18 cellular contexts compared by ENCODE assay signal in the genomic region with DNA sequence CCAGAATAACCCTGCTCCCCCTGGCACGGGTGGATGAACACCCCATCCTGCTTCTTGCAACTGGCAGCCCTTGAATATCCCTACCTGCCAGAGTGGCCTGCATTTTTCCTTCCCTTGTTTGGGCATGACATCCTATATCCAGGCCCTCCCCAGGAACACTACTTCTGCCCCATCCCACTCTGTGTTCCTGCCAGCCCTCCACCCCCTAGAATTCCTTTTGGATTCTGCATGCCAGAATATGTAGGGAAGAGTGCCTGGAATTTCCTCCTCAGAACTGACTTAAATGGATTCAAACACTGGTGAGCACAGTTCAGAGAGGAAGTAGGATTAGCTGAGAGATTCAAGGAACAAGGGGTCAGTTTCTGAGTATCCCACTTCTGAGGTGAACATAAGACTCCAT.
DNase-seq lines count a peak whose midpoint lies in the region; ATAC-seq, FAIRE-seq and TF ChIP-seq lines count a peak whose summit lies in the region.
"Had no signal": no experiment of that assay in that cellular context is flagged by ENCODE, and none has a peak within 500 bp of the region (broad histone marks: within the 10 kb centered on the region; RNA-seq: fewer than 3 reads in every experiment).

No MANE protein-coding gene starts in this region.

- peaks cover 3% of the 10 kb centered on the region for H3K79me1 ChIP-seq in H1 (ENCODE audit: low read depth, low read length)
- H3K79me1 ChIP-seq in mesenchymal stem cell (replicated peaks; ENCODE audit: low read length, poor library complexity, severe bottlenecking) = no peaks in the 10 kb centered on the region

- TF ChIP-seq RAD21 in H1 (IDR thresholded peaks at IDR 0.05 in 1 of 2, conservative IDR thresholded peaks at IDR 0.05 in 1 of 2; ENCODE audit: low read depth in 2 of 2, low read length in 2 of 2) = peak in 1 of 2 experiments; percentile 11; a peak in 1 of 4 replicates

- peaks cover 0 to 5% of the 10 kb centered on the region in 2 experiments for H4K20me1 ChIP-seq in H1 (replicated peaks in 1 of 2; ENCODE audit: control insufficient read depth in 1 of 2, insufficient read depth in 2 of 2, low read length in 2 of 2)

- H3K4ac ChIP-seq in H1 (replicated peaks; ENCODE audit: insufficient read length, low read depth, low read length) (no peak overlapping the region), mesenchymal stem cell (ENCODE audit: low read depth in 1 of 2, low read length in 2 of 2) (peak overlapping the region in 1 of 2 experiments; percentile 33)

- H3K36me3 ChIP-seq in H1 (ENCODE audit: control insufficient read depth in 2 of 4, insufficient read depth in 4 of 4, low read length in 3 of 4) = peaks cover 0 to 40% (median 7%) of the 10 kb centered on the region in 4 experiments; a peak in 7 of 8 replicates
- H3K36me3 ChIP-seq in mesenchymal stem cell (ENCODE audit: control insufficient read depth in 1 of 2, insufficient read depth in 2 of 2, low read depth in 1 of 2, low read length in 2 of 2) = no peaks in the 10 kb centered on the region
- H3K36me3 ChIP-seq in psoas muscle (ENCODE audit: insufficient read depth in 1 of 2, low read depth in 1 of 2) = no peaks in the 10 kb centered on the region
- H3K36me3 ChIP-seq: SJCRH30 had no signal

- H4K91ac ChIP-seq in H1 (replicated peaks; ENCODE audit: insufficient read length, low read length) = no peak overlapping the region
- no peak overlapping the region for H4K91ac ChIP-seq in mesenchymal stem cell (ENCODE audit: low read length)

- H3K4me1 ChIP-seq in H1 (replicated peaks in 1 of 4; ENCODE audit: control insufficient read depth in 3 of 4, insufficient read depth in 4 of 4, low read length in 3 of 4) (peaks cover 0 to 38% (median 25%) of the 10 kb centered on the region in 4 experiments), mesenchymal stem cell (ENCODE audit: control insufficient read depth, insufficient read depth, low read depth, low read length) (peaks cover 8% of the 10 kb centered on the region), psoas muscle (peaks cover 1% of the 10 kb centered on the region)

- no peak overlapping the region for H2BK20ac ChIP-seq in H1 (ENCODE audit: low read length)

- H3K18ac ChIP-seq in H1 (ENCODE audit: extremely low read depth, low read length) (no peak overlapping the region), mesenchymal stem cell (ENCODE audit: low read depth in 1 of 2, low read length in 2 of 2) (no peak overlapping the region)

- no peak overlapping the region for H3K9ac ChIP-seq in H1 (replicated peaks in 1 of 4; ENCODE audit: extremely low read depth in 1 of 4, low read depth in 3 of 4, low read length in 3 of 4)
- H3K9ac ChIP-seq in mesenchymal stem cell (ENCODE audit: low read length) = no peak overlapping the region

- POLR2A ChIA-PET in H1 (lab: Charles Lee; ENCODE audit: partially characterized antibody) = interaction anchor here (0.6 to 7.1 kb wide), 10 partner anchors 9 to 119 kb away, joined by 3 to 108 read pairs (median 4); no protein-coding TSS in a partner anchor

- H2BK12ac ChIP-seq in H1 (ENCODE audit: low read depth, low read length) = no peak overlapping the region
- no peak overlapping the region for H2BK12ac ChIP-seq in mesenchymal stem cell (ENCODE audit: low read length in 2 of 2)

- no peak for ATAC-seq in psoas muscle
- ATAC-seq: naive thymus-derived CD8-positive, alpha-beta T cell; stimulated activated naive CD8-positive, alpha-beta T cell treated with anti-CD3 and anti-CD28 coated beads, Interleukin-15, amount 100 ng/mL, for 72 hours had no signal

- H3K27ac ChIP-seq in H1 (ENCODE audit: low read depth, low read length) (peak overlapping the region; percentile 6; the same call in 1 of the 2 replicates), mesenchymal stem cell (ENCODE audit: low read length, poor library complexity, severe bottlenecking) (peak overlapping the region; percentile 16), psoas muscle (no peak overlapping the region)
- H3K27ac ChIP-seq: SJCRH30 had no signal

- H3K79me2 ChIP-seq in H1 (ENCODE audit: control insufficient read depth in 1 of 2, insufficient read depth in 2 of 2, low read length in 2 of 2) = peaks cover 0 to 34% of the 10 kb centered on the region in 2 experiments; a peak in 2 of 4 replicates

- intact Hi-C loops in psoas muscle (cut with DNase I) = no loop called here

- FAIRE-seq in H1 (lab: Jason Lieb, UNC) = peak; percentile 60

- peak in 1 of 2 experiments; percentile 79; a peak in 2 of 3 replicates for TF ChIP-seq EP300 in H1 (IDR thresholded peaks at IDR 0.05; ENCODE audit: borderline replicate concordance in 1 of 2, low read depth in 2 of 2, low read length in 2 of 2)

- H2AFZ ChIP-seq in H1 (ENCODE audit: low read length) (no peak overlapping the region), mesenchymal stem cell (ENCODE audit: low read depth, low read length) (no peak overlapping the region)

- 0 out of 2 replicates have a peak overlapping the region, but pooled peaks have one; percentile 68 for H2BK5ac ChIP-seq in H1 (ENCODE audit: low read depth, low read length)
- no peak overlapping the region for H2BK5ac ChIP-seq in mesenchymal stem cell (ENCODE audit: low read depth, low read length, poor library complexity, severe bottlenecking)

- DNase-seq in EH (ENCODE audit: low read depth) = peak; percentile 86
- peak; percentile 45 for DNase-seq in NCI-H226
- DNase-seq in H1 (ENCODE audit: low read depth in 1 of 2, low spot score in 2 of 2) = peak in 1 of 2 experiments; percentile 66
- DNase-seq in mesenchymal stem cell = no peak
- DNase-seq in anterior cingulate cortex (lab: John Stamatoyannopoulos, UW) = no peak
- DNase-seq in psoas muscle = no peak
- no peak for DNase-seq in DMS153 (lab: John Stamatoyannopoulos, UW)
- DNase-seq in NCI-H2196 treated with DMSO at 0.1 percent for 48 hours (lab: John Stamatoyannopoulos, UW; ENCODE audit: unreplicated experiment) = no peak
- DNase-seq: activated CD4-positive, alpha-beta T cell treated with anti-CD3 and anti-CD28 coated beads, Interleukin-2, amount 50 U/mL, for 4 hours; caudate nucleus; CD4-positive, alpha-beta T cell; DND-41; effector memory CD4-positive, alpha-beta T cell; naive thymus-derived CD8-positive, alpha-beta T cell; NCI-H1436 treated with DMSO at 0.1 percent for 48 hours; retina; SJCRH30; stimulated activated naive CD8-positive, alpha-beta T cell treated with anti-CD3 and anti-CD28 coated beads, Interleukin-15, amount 100 ng/mL, for 72 hours had no signal

- CTCF ChIA-PET in H1 (lab: Charles Lee; ENCODE audit: partially characterized antibody) = interaction anchor here (0.6 to 3.2 kb wide), 5 partner anchors 9 to 205 kb away, joined by 3 to 13 read pairs (median 4); no protein-coding TSS in a partner anchor

- H3K4me3 ChIP-seq in H1 (ENCODE audit: extremely low read depth in 1 of 4, insufficient read depth in 2 of 4, low read depth in 3 of 4, low read length in 4 of 4) = no peak overlapping the region; a peak in 1 of 8 replicates
- H3K4me3 ChIP-seq in mesenchymal stem cell (ENCODE audit: insufficient read depth in 1 of 2, low read depth in 1 of 2, low read length in 2 of 2) = no peak overlapping the region
- no peak overlapping the region for H3K4me3 ChIP-seq in psoas muscle
- H3K4me3 ChIP-seq: SJCRH30 had no signal

- H3K9me3 ChIP-seq in H1 (ENCODE audit: insufficient read depth in 2 of 2, low read depth in 1 of 2, low read length in 1 of 2) (no peaks in the 10 kb centered on the region), mesenchymal stem cell (ENCODE audit: control insufficient read depth, low read length) (peaks cover 5% of the 10 kb centered on the region), psoas muscle (no peaks in the 10 kb centered on the region)
- H3K9me3 ChIP-seq: SJCRH30 had no signal

- TF ChIP-seq CTCF in H1 (IDR thresholded peaks at IDR 0.05; ENCODE audit: control extremely low read depth in 1 of 3, insufficient read depth in 1 of 3, low read depth in 1 of 3, low read length in 3 of 3) (no peak), psoas muscle (IDR thresholded peaks at IDR 0.05) (no peak)

- no peaks in the 10 kb centered on the region for H3K23me2 ChIP-seq in H1 (ENCODE audit: low read depth, low read length)

- H2AK5ac ChIP-seq in H1 (ENCODE audit: low read depth, low read length) (no peak overlapping the region), mesenchymal stem cell (ENCODE audit: low read length, severe bottlenecking) (no peak overlapping the region)

- WGBS in H1 (ENCODE audit: extremely low coverage in 1 of 2, insufficient coverage in 1 of 2, insufficient read length in 1 of 2, insufficient replicate concordance in 2 of 2, low coverage in 1 of 2, low lambda C conversion rate in 2 of 2, missing lambda C conversion rate in 1 of 2), 2 experiments = 38% methylated on average over 1 of the region's 1 CpG; no CpG with 5 or more reads in 1 of the 2 experiments
- 72% methylated on average over 1 of the region's 1 CpG for WGBS in mesenchymal stem cell
- WGBS in psoas muscle, 3 donors = 40 to 54% (median 46%) methylated on average over 1 of the region's 1 CpG

- H3K27me3 ChIP-seq in H1 (replicated peaks in 1 of 4; ENCODE audit: control insufficient read depth in 3 of 4, extremely low read depth in 1 of 4, insufficient read depth in 3 of 4, low read length in 3 of 4) (no peaks in the 10 kb centered on the region), mesenchymal stem cell (ENCODE audit: control insufficient read depth in 1 of 2, insufficient read depth in 1 of 2, low read length in 2 of 2) (no peaks in the 10 kb centered on the region), psoas muscle (ENCODE audit: insufficient read depth in 3 of 3, low read length in 2 of 3) (no peaks in the 10 kb centered on the region)
- H3K27me3 ChIP-seq: SJCRH30 had no signal

- H4K8ac ChIP-seq in H1 (ENCODE audit: extremely low read depth, insufficient read depth, low read length) (no peak overlapping the region), mesenchymal stem cell (ENCODE audit: low read length) (no peak overlapping the region)

- H4K5ac ChIP-seq in H1 (ENCODE audit: insufficient read length, low read depth, low read length) = no peak overlapping the region

- H3K23ac ChIP-seq in H1 (ENCODE audit: insufficient read length) (no peak overlapping the region), mesenchymal stem cell (ENCODE audit: low read length in 2 of 2) (no peak overlapping the region)

- H3K56ac ChIP-seq in H1 (replicated peaks; ENCODE audit: insufficient read length, low read depth, low read length) = no peak overlapping the region

- peak in 1 of 2 experiments; percentile 64; a peak in 1 of 3 replicates for TF ChIP-seq POLR2A in H1 (IDR thresholded peaks at IDR 0.05; ENCODE audit: control extremely low read depth in 1 of 2, low read depth in 2 of 2, low read length in 2 of 2)

- H3K4me2 ChIP-seq in H1 (ENCODE audit: insufficient read depth in 1 of 2, low read depth in 2 of 2, low read length in 2 of 2) = peak overlapping the region; percentile 9 to 32; a peak in 2 of 4 replicates
- H3K4me2 ChIP-seq in mesenchymal stem cell (ENCODE audit: low read length, poor library complexity, severe bottlenecking) = no peak overlapping the region

- H2BK120ac ChIP-seq in H1 (replicated peaks; ENCODE audit: low read depth, low read length) (no peak overlapping the region), mesenchymal stem cell (ENCODE audit: low read depth, low read length) (no peak overlapping the region)

- H3K14ac ChIP-seq in H1 (ENCODE audit: insufficient read length) = no peak overlapping the region
- H3K14ac ChIP-seq in mesenchymal stem cell (ENCODE audit: low read length in 2 of 2) = no peak overlapping the region

- H2BK15ac ChIP-seq in H1 (ENCODE audit: low read length) (no peak overlapping the region), mesenchymal stem cell (ENCODE audit: low read depth, poor library complexity, severe bottlenecking) (no peak overlapping the region)

Comparison
In these comparisons a context has a peak if more than half of its experiments do, and no peak if none do; other contexts are left out.
1. DNase-seq: peak in EH (single experiment) and NCI-H226 (single experiment); none in mesenchymal stem cell (single experiment), anterior cingulate cortex (0 of 58), psoas muscle (0 of 2), DMS153 (single experiment) and NCI-H2196 treated with DMSO at 0.1 percent for 48 hours (single experiment).